In genomic region chr9:112348257-112348992, GRCh38 we compare ENCODE assay signal across 8 cellular contexts. TPM values are rescaled to one million over a fixed set of nuclear protein-coding genes. Genes with fewer than 3 reads are reported as not detected.
DNase-seq lines count a peak whose midpoint lies in the region; ATAC-seq and TF ChIP-seq lines count a peak whose summit lies in the region.

No MANE protein-coding gene starts in this region.

- H3K4me1 ChIP-seq in lung (ENCODE audit: control insufficient read depth in 2 of 2, insufficient read depth in 2 of 2, low read length in 2 of 2), result no peaks in the 10 kb centered on the region

- H3K4me3 ChIP-seq in AG10803 (ENCODE audit: low read length), result peak overlapping the region; percentile 65
- H3K4me3 ChIP-seq in lung, result peak overlapping the region; percentile 8

- no peaks in the 10 kb centered on the region for H3K36me3 Mint-ChIP-seq in activated CD4-positive, alpha-beta memory T cell treated with anti-CD3 and anti-CD28 coated beads, Interleukin-2, amount 10 ng/mL, durations not matched to agents 7 days and 5 days (ENCODE audit: low read depth)

- H3K9me3 ChIP-seq in lung (ENCODE audit: control insufficient read depth in 2 of 2, insufficient read depth in 1 of 2, low read length in 1 of 2), result no peaks in the 10 kb centered on the region

- peak; percentile 73 for DNase-seq in AG10803 (ENCODE audit: low read depth)
- peak; percentile 76 for DNase-seq in activated CD4-positive, alpha-beta memory T cell treated with anti-CD3 and anti-CD28 coated beads, Interleukin-2, amount 10 ng/mL, durations not matched to agents 7 days and 5 days
- DNase-seq in ecto neural progenitor cell (ENCODE audit: low spot score), result peak; percentile 62
- DNase-seq in lung (ENCODE audit: low spot score), result peak; percentile 86
- peak; percentile 34 to 53 (median 48) for DNase-seq in stimulated activated CD4-positive, alpha-beta T cell treated with anti-CD3 and anti-CD28 coated beads, TNF-alpha, amount 100 ng/mL, for 1 hour (ENCODE audit: low read depth in 3 of 3, low spot score in 1 of 3)
- no peak for DNase-seq in glomerular visceral epithelial cell (ENCODE audit: extremely low spot score)
- no peak for DNase-seq in SK-N-DZ (ENCODE audit: low spot score)

- no peaks in the 10 kb centered on the region for H3K36me3 ChIP-seq in lung (ENCODE audit: control insufficient read depth in 2 of 2, insufficient read depth in 2 of 2, low read length in 2 of 2)

- no peaks in the 10 kb centered on the region for H3K27me3 ChIP-seq in lung (ENCODE audit: control insufficient read depth, insufficient read depth)

- H3K4me3 Mint-ChIP-seq in activated CD4-positive, alpha-beta memory T cell treated with anti-CD3 and anti-CD28 coated beads, Interleukin-2, amount 10 ng/mL, durations not matched to agents 7 days and 5 days, result peak overlapping the region; percentile 76

- H3K9me3 Mint-ChIP-seq in activated CD4-positive, alpha-beta memory T cell treated with anti-CD3 and anti-CD28 coated beads, Interleukin-2, amount 10 ng/mL, durations not matched to agents 7 days and 5 days, result no peaks in the 10 kb centered on the region

- WGBS in lung, 2 donors, result 33 to 37% methylated on average over 19 of the region's 19 CpGs

- peak overlapping the region; percentile 65 for H3K27ac Mint-ChIP-seq in activated CD4-positive, alpha-beta memory T cell treated with anti-CD3 and anti-CD28 coated beads, Interleukin-2, amount 10 ng/mL, durations not matched to agents 7 days and 5 days

- ATAC-seq in HG03439 (IDR thresholded peaks at IDR 0.05; ENCODE audit: unreplicated experiment) (peak; percentile 78), lung (ENCODE audit: insufficient read depth, low FRiP score) (peak; percentile 2)

- no peak overlapping the region for H3K27ac ChIP-seq in lung (ENCODE audit: low read depth in 1 of 2, low read length in 1 of 2)

- peaks cover 12% of the 10 kb centered on the region for H3K4me1 Mint-ChIP-seq in activated CD4-positive, alpha-beta memory T cell treated with anti-CD3 and anti-CD28 coated beads, Interleukin-2, amount 10 ng/mL, durations not matched to agents 7 days and 5 days

- POLR2A ChIA-PET in activated CD4-positive, alpha-beta memory T cell treated with anti-CD3 and anti-CD28 coated beads, Interleukin-2, amount 10 ng/mL, durations not matched to agents 7 days and 5 days (lab: Charles Lee), result interaction anchor here (1.1 to 1.9 kb wide), 2 partner anchors 15 to 180 kb away, joined by 4 read pairs; partner anchors contain the start of gene PTBP3

- peaks cover 3% of the 10 kb centered on the region for H3K27me3 Mint-ChIP-seq in activated CD4-positive, alpha-beta memory T cell treated with anti-CD3 and anti-CD28 coated beads, Interleukin-2, amount 10 ng/mL, durations not matched to agents 7 days and 5 days

- TF ChIP-seq CTCF in AG10803 (conservative IDR thresholded peaks at IDR 0.05; ENCODE audit: low read length) (no peak), lung (IDR thresholded peaks at IDR 0.05; ENCODE audit: control extremely low read depth, extremely low read depth) (no peak)

- CTCF ChIA-PET in activated CD4-positive, alpha-beta memory T cell treated with anti-CD3 and anti-CD28 coated beads, Interleukin-2, amount 10 ng/mL, durations not matched to agents 7 days and 5 days (lab: Charles Lee), result interaction anchor here (0.6 to 1.2 kb wide), 3 partner anchors 164 to 1055 kb away, joined by 3 to 4 read pairs (median 3); no protein-coding TSS in a partner anchor

RNA-seq across cellular contexts. Expression of gene PTBP3, which starts 15.0 kb away (rescaled TPM):
- 100 to 1,000 TPM; 177 TPM for total RNA-seq in activated CD4-positive, alpha-beta memory T cell treated with anti-CD3 and anti-CD28 coated beads, Interleukin-2, amount 10 ng/mL, durations not matched to agents 7 days and 5 days
- total RNA-seq in lung, result 10 to 100 TPM; 71.3 to 75.1 TPM
- polyA plus RNA-seq in lung, result 10 to 100 TPM; 12.4 to 22.4 TPM
- polyA plus RNA-seq in SK-N-DZ (2014; cell fraction: cytosol; rRNA removed), result 14.6 and 25.0 TPM in 2 replicates
- 7.1 and 8.5 TPM in 2 replicates for polyA plus RNA-seq in SK-N-DZ (2014; cell fraction: nucleus; rRNA removed)

RNA-seq across cellular contexts. Expression of gene HSDL2, which starts 31.5 kb away (rescaled TPM):
- 10 to 100 TPM; 18.4 to 19.4 TPM for total RNA-seq in activated CD4-positive, alpha-beta memory T cell treated with anti-CD3 and anti-CD28 coated beads, Interleukin-2, amount 10 ng/mL, durations not matched to agents 7 days and 5 days
- total RNA-seq in lung, result 10 to 100 TPM; 31.4 to 58.6 TPM
- polyA plus RNA-seq in lung, result 10 to 100 TPM; 22.5 to 38.2 TPM
- polyA plus RNA-seq in SK-N-DZ (2014; cell fraction: cytosol; rRNA removed), result 24.6 and 30.7 TPM in 2 replicates
- 13.4 and 13.9 TPM in 2 replicates for polyA plus RNA-seq in SK-N-DZ (2014; cell fraction: nucleus; rRNA removed)

Comparison
In these comparisons a context has a peak if more than half of its experiments do, and no peak if none do; other contexts are left out.
1. DNase-seq: peak in AG10803 (single experiment), activated CD4-positive, alpha-beta memory T cell treated with anti-CD3 and anti-CD28 coated beads, Interleukin-2, amount 10 ng/mL, durations not matched to agents 7 days and 5 days (single experiment), ecto neural progenitor cell (single experiment), lung (single experiment) and stimulated activated CD4-positive, alpha-beta T cell treated with anti-CD3 and anti-CD28 coated beads, TNF-alpha, amount 100 ng/mL, for 1 hour (3 of 3); none in glomerular visceral epithelial cell (single experiment) and SK-N-DZ (single experiment).